In the genomic region with DNA sequence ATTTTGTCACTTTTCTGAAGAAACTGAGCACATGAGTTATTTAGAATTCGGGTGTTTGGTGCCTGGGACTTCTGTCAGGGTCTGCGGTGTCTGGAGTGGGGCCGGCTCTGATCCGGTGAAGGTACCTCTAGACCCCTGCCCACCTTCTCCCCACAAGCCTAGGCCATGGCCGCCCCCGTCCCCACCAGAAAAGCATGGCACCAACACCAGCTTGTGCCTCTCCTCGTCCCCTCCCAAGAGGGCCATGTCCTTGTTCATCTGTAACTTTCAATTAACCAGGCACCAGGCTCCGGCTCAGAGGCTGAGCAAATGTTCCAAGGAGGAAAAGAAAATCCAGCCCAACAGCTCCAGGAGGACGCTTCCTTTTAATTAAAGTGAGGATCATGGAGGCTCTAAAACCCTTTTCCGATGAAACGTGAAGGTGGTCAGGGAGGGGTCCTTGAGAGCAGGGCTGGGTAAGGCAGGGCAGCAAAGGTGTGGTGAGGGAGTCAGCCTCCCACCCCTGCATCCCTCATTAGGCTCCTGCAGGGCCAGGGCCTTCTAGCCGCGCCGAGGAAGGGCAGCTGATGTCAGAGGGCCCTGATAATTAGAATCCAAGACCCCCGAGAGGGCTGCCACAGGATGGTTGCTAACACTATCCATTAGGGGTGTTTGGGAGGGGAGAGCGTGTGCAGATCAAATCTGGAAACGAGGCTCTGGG, we compare ENCODE assay signal across 31 cellular contexts.
DNase-seq lines count a peak whose midpoint lies in the region; ATAC-seq and TF ChIP-seq lines count a peak whose summit lies in the region.
"Had no signal": no experiment of that assay in that cellular context is flagged by ENCODE, and none has a peak within 500 bp of the region (broad histone marks: within the 10 kb centered on the region; RNA-seq: fewer than 3 reads in every experiment).

No MANE protein-coding gene starts in this region.

- no peak overlapping the region for H4K5ac ChIP-seq in mesendoderm (ENCODE audit: low read length)

- H3K36me3 ChIP-seq in mesendoderm (ENCODE audit: control insufficient read depth, insufficient read depth, low read length), result no peaks in the 10 kb centered on the region
- H3K36me3 ChIP-seq: BE2C; BLaER1; BLaER1 treated with 17β-estradiol and CSF1 and Interleukin-3, amounts not matched to agents 10 nM and 100 nM had no signal

- no CpG with 5 or more reads among the region's 17 CpGs for WGBS in mesendoderm (ENCODE audit: extremely low coverage, insufficient coverage, low lambda C conversion rate)

- no peak for TF ChIP-seq CTCF in VCaP (conservative IDR thresholded peaks at IDR 0.05)

- no peak overlapping the region for H2AK5ac ChIP-seq in mesendoderm (ENCODE audit: low read length)

- DNase-seq in epithelial cell of prostate (ENCODE audit: low read depth, low spot score) (no peak), mesenteric fat pad (ENCODE audit: low spot score) (peak; percentile 64), left lobe of liver (ENCODE audit: low spot score) (no peak), mesendoderm (no peak), islet precursor cell (no peak)
- DNase-seq: 8988T; ACHN; AML-193; BE2C; C1 segment of cervical spinal cord; Caco-2; Calu3; CD4-positive, alpha-beta memory T cell; CD4-positive, alpha-beta T cell; CD4-positive, CD25-positive, alpha-beta regulatory T cell; CD8-positive, alpha-beta memory T cell; CD8-positive, alpha-beta T cell; COR-L47; DMS 273 treated with DMSO at 0.1 percent for 48 hours; DMS153; DMS53; DMS79; DMS79 treated with DMSO at 0.1 percent for 48 hours; DND-41; EL had no signal

- no peak overlapping the region for H2BK120ac ChIP-seq in mesendoderm (ENCODE audit: low read depth, low read length)

- H3K4me3 ChIP-seq in mesendoderm (ENCODE audit: low read length), result no peak overlapping the region
- H3K4me3 ChIP-seq: A549; BLaER1; BLaER1 treated with 17β-estradiol and CSF1 and Interleukin-3, amounts not matched to agents 10 nM and 100 nM had no signal

- no peaks in the 10 kb centered on the region for H3K4me1 ChIP-seq in mesendoderm (ENCODE audit: control insufficient read depth, low read depth, low read length)
- H3K4me1 ChIP-seq: A549, BE2C, Caco-2 had no signal

- H3K18ac ChIP-seq in mesendoderm (ENCODE audit: low read length), result no peak overlapping the region

- H3K79me1 ChIP-seq in mesendoderm (ENCODE audit: low read length), result no peaks in the 10 kb centered on the region

- no peak overlapping the region for H2BK15ac ChIP-seq in mesendoderm (replicated peaks; ENCODE audit: low read depth)

- no peaks in the 10 kb centered on the region for H3K79me2 ChIP-seq in mesendoderm (ENCODE audit: control insufficient read depth, insufficient read depth, low read length)

- no peak overlapping the region for H3K4ac ChIP-seq in mesendoderm (ENCODE audit: low read depth, low read length)

- no peak overlapping the region for H2BK5ac ChIP-seq in mesendoderm (ENCODE audit: low read length)

- H4K8ac ChIP-seq in mesendoderm (ENCODE audit: low read depth, low read length), result no peak overlapping the region

- ATAC-seq in left lobe of liver, result no peak
- ATAC-seq: CD8-positive, alpha-beta T cell had no signal

- H3K4me2 ChIP-seq in mesendoderm (ENCODE audit: low read length), result no peak overlapping the region
- H3K4me2 ChIP-seq: A549; BLaER1; BLaER1 treated with 17β-estradiol and CSF1 and Interleukin-3, amounts not matched to agents 10 nM and 100 nM had no signal

- H3K23ac ChIP-seq in mesendoderm (ENCODE audit: low read length), result no peak overlapping the region

- no peak overlapping the region for H3K56ac ChIP-seq in mesendoderm (ENCODE audit: low read length)

- H3K27me3 ChIP-seq in mesendoderm (ENCODE audit: insufficient read depth, low read length, poor library complexity), result no peaks in the 10 kb centered on the region
- H3K27me3 ChIP-seq: BE2C; BLaER1; BLaER1 treated with 17β-estradiol and CSF1 and Interleukin-3, amounts not matched to agents 10 nM and 100 nM had no signal

- H3K27ac ChIP-seq in VCaP, result peak overlapping the region; percentile 21; the same call in 1 of the 2 replicates
- H3K27ac ChIP-seq in epithelial cell of prostate, result peak overlapping the region; percentile 63
- H3K27ac ChIP-seq in mesendoderm (ENCODE audit: low read depth, low read length), result no peak overlapping the region
- H3K27ac ChIP-seq: 22Rv1; A549; BLaER1; BLaER1 treated with 17β-estradiol and CSF1 and Interleukin-3, amounts not matched to agents 10 nM and 100 nM; C4-2B had no signal

- no peak overlapping the region for H3K9ac ChIP-seq in mesendoderm (ENCODE audit: low read length)
- H3K9ac ChIP-seq: BLaER1; BLaER1 treated with 17β-estradiol and CSF1 and Interleukin-3, amounts not matched to agents 10 nM and 100 nM had no signal
